Comparison of ENCODE assay signal across 5 cellular contexts in genomic region chr17:36187904-36188663, GRCh38. TPM values are rescaled to one million over a fixed set of nuclear protein-coding genes. Genes with fewer than 3 reads are reported as not detected.
"Had no signal": no experiment of that assay in that cellular context is flagged by ENCODE, and none has a peak within 500 bp of the region (broad histone marks: within the 10 kb centered on the region; RNA-seq: fewer than 3 reads in every experiment).

No MANE protein-coding gene starts in this region.

RNA-seq across cellular contexts. Expression of gene CCL3L1, which starts 8.5 kb away (rescaled TPM):
- total RNA-seq: mammary epithelial cell, pulmonary artery endothelial cell, tibial nerve had no signal

RNA-seq across cellular contexts. Expression of gene TBC1D3B, which starts 11.6 kb away (rescaled TPM):
- total RNA-seq: mononuclear cell had no signal

RNA-seq across cellular contexts. Expression of gene CCL4L2, which starts 22.8 kb away (rescaled TPM):
- total RNA-seq: mammary epithelial cell, pulmonary artery endothelial cell, subcutaneous adipose tissue had no signal
